Comparison of ENCODE assay signal across 8 cellular contexts in genomic region chr17:17476865-17477467, GRCh38. TPM values are rescaled to one million over a fixed set of nuclear protein-coding genes. Genes with fewer than 3 reads are reported as not detected.
DNase-seq lines count a peak whose midpoint lies in the region; TF ChIP-seq lines count a peak whose summit lies in the region.

Gene MED9 (plus strand): TSS chr17:17477000. CDS start chr17:17477042, 42 bp downstream.

- peak within 1 kb of the TSS; percentile 97 for H3K4me2 ChIP-seq in OCI-LY7 (ENCODE audit: low read length)

- POLR2A ChIA-PET in OCI-LY7 (lab: Charles Lee): interaction anchor here (0.7 kb wide), 1 partner anchor 9 kb away, joined by 3 read pairs; no protein-coding TSS in a partner anchor

- peaks cover 6% of the 10 kb centered on the region for H4K20me1 ChIP-seq in OCI-LY7 (ENCODE audit: insufficient read depth, low read length)

- peak within 1 kb of the TSS; percentile 81 for H2AFZ ChIP-seq in OCI-LY7 (ENCODE audit: low read length)

- no peak for TF ChIP-seq CTCF in GM20000 (IDR thresholded peaks at IDR 0.05; ENCODE audit: extremely low read depth, missing control alignments)
- no peak for TF ChIP-seq CTCF in OCI-LY7 (conservative IDR thresholded peaks at IDR 0.05; ENCODE audit: low read length)

- CTCF ChIA-PET in OCI-LY7 (lab: Charles Lee; ENCODE audit: unreplicated experiment): no interaction called here

- intact Hi-C loops in OCI-LY7 (cut with micrococcal nuclease; ENCODE audit: unreplicated experiment): no loop called here

- peaks cover 33% of the 10 kb centered on the region for H3K36me3 ChIP-seq in OCI-LY7 (ENCODE audit: insufficient read depth, low read length)

- peak within 1 kb of the TSS; percentile 84 for H3K27ac ChIP-seq in OCI-LY7 (ENCODE audit: low read depth, low read length, poor library complexity, severe bottlenecking)

- peaks cover 42% of the 10 kb centered on the region for H3K4me1 ChIP-seq in OCI-LY7 (ENCODE audit: insufficient read depth, low read length, poor library complexity, severe bottlenecking)

- no peaks in the 10 kb centered on the region for H3K9me2 ChIP-seq in OCI-LY7 (ENCODE audit: insufficient read depth, low read length)

- no peaks in the 10 kb centered on the region for H3K9me3 ChIP-seq in OCI-LY7 (ENCODE audit: low read length)

- peaks cover 51% of the 10 kb centered on the region for H3K79me2 ChIP-seq in OCI-LY7 (ENCODE audit: insufficient read depth, low read depth, low read length)

- peak; percentile 98 for DNase-seq in CD1c-positive myeloid dendritic cell (ENCODE audit: extremely low spot score)
- DNase-seq in GM20000 (ENCODE audit: low spot score): peak; percentile 99
- DNase-seq in HuH-7.5 (ENCODE audit: low spot score): peak; percentile 89
- peak; percentile 95 for DNase-seq in OCI-LY7 (ENCODE audit: low spot score)
- peak; percentile 94 for DNase-seq in activated T-cell treated with anti-CD3 and anti-CD28 coated beads for 24 hours (ENCODE audit: low read depth)
- DNase-seq in epidermal melanocyte (ENCODE audit: insufficient read length, low spot score): peak; percentile 98
- DNase-seq in middle frontal gyrus (ENCODE audit: extremely low spot score, low spot score): peak; percentile 85
- DNase-seq in stimulated activated CD8-positive, alpha-beta memory T cell treated with anti-CD3 and anti-CD28 coated beads, Interleukin-15, amount 100 ng/mL, for 48 hours (ENCODE audit: low read depth in 2 of 2): peak; percentile 88 to 89

- BruUV-seq in OCI-LY7 (replicated peaks; lab: Mats Ljungman, UMichigan): TSS peak; percentile 83

- H3K4me3 ChIP-seq in OCI-LY7 (ENCODE audit: low read depth, low read length, poor library complexity, severe bottlenecking): peak within 1 kb of the TSS; percentile 83

RNA-seq across cellular contexts. Expression of gene MED9, which starts in this region (rescaled TPM):
- total RNA-seq in OCI-LY7 (2014; rRNA removed; shearing (Covaris generic)): 17.1 and 27.5 TPM in 2 replicates
- total RNA-seq in OCI-LY7 (2022): 21.8 and 26.8 TPM in 2 replicates

Comparison
In these comparisons a context has a peak if more than half of its experiments do, and no peak if none do; other contexts are left out.
1. Peak in every context shown above with its lines: DNase-seq, H3K4me3 ChIP-seq and H3K27ac ChIP-seq.